18 cellular contexts compared by ENCODE assay signal in genomic region chr3:42084593-42084992, GRCh38. TPM values are rescaled to one million over a fixed set of nuclear protein-coding genes. Genes with fewer than 3 reads are reported as not detected.
DNase-seq lines count a peak whose midpoint lies in the region; ATAC-seq, FAIRE-seq and TF ChIP-seq lines count a peak whose summit lies in the region.
"Had no signal": no experiment of that assay in that cellular context is flagged by ENCODE, and none has a peak within 500 bp of the region (broad histone marks: within the 10 kb centered on the region; RNA-seq: fewer than 3 reads in every experiment).

No MANE protein-coding gene starts in this region.

- BruUV-seq in GM12878 (replicated peaks; lab: Mats Ljungman, UMichigan), result no TSS peak

- in situ Hi-C loops in GM12878 (cut with MboI), result no loop called here

- peaks cover 63% of the 10 kb centered on the region for H3K79me2 ChIP-seq in GM12878 (ENCODE audit: control insufficient read depth, insufficient read depth, low read length)

- FAIRE-seq in GM12878 (lab: Jason Lieb, UNC), result no peak

- CTCF ChIA-PET in GM12878 (lab: Yijun Ruan, JAX), result interaction anchor here (1.6 kb wide), 1 partner anchor 15 kb away, joined by 7 read pairs; no protein-coding TSS in a partner anchor

- H3K4me1 ChIP-seq in right cardiac atrium (ENCODE audit: control insufficient read depth, insufficient read depth, low read length) (peaks cover 20% of the 10 kb centered on the region), GM12878 (ENCODE audit: control insufficient read depth, insufficient read depth, low read length) (peaks cover 65% of the 10 kb centered on the region), gastroesophageal sphincter (peaks cover 15 to 78% (median 27%) of the 10 kb centered on the region in 3 donors)
- H3K4me1 ChIP-seq: BE2C had no signal

- no peak overlapping the region for H3K4me3 Mint-ChIP-seq in naive B cell
- H3K4me3 Mint-ChIP-seq: H9 had no signal

- no peak overlapping the region for H3K9ac ChIP-seq in GM12878 (ENCODE audit: control insufficient read depth, insufficient read depth, low read length)

- H3K4me2 ChIP-seq in GM12878 (ENCODE audit: control insufficient read depth, insufficient read depth), result no peak overlapping the region

- H3K27ac ChIP-seq in right cardiac atrium (ENCODE audit: low read length) (peak overlapping the region; percentile 9), GM12878 (ENCODE audit: control insufficient read depth, insufficient read depth) (peak overlapping the region; percentile 20; the same call in 1 of the 2 replicates), gastroesophageal sphincter (peak overlapping the region in 2 of 4 donors; percentile 24 to 56)

- DNase-seq in right cardiac atrium (no peak), Right ventricle myocardium superior (no peak), GM12878 (ENCODE audit: low read depth, low spot score) (no peak), naive B cell (no peak), cerebellar nuclear complex (lab: John Stamatoyannopoulos, UW) (no peak)
- DNase-seq: BE2C; CD4-positive, CD25-positive, alpha-beta regulatory T cell; COR-L47; DMS153; GF-D8; H9; NCI-H1105; NCI-H2081 treated with DMSO at 0.1 percent for 48 hours; NCI-H510A; NCI-H748 treated with DMSO at 0.1 percent for 48 hours; RPMI8226 had no signal

- no peaks in the 10 kb centered on the region for H3K9me3 Mint-ChIP-seq in naive B cell
- H3K9me3 Mint-ChIP-seq: CD4-positive, CD25-positive, alpha-beta regulatory T cell; H9 had no signal

- POLR2A ChIA-PET in GM12878 (lab: Charles Lee), result interaction anchor here (0.7 to 1.8 kb wide), 5 partner anchors 10 to 70 kb away, joined by 3 to 5 read pairs (median 4); no protein-coding TSS in a partner anchor

- no peaks in the 10 kb centered on the region for H3K27me3 ChIP-seq in right cardiac atrium (ENCODE audit: control insufficient read depth, insufficient read depth)
- H3K27me3 ChIP-seq in GM12878 (replicated peaks in 1 of 2; ENCODE audit: control insufficient read depth in 2 of 2, insufficient read depth in 2 of 2, low read length in 1 of 2), result no peaks in the 10 kb centered on the region
- H3K27me3 ChIP-seq in gastroesophageal sphincter, result no peaks in the 10 kb centered on the region
- H3K27me3 ChIP-seq: BE2C had no signal

- no peak for ATAC-seq in right cardiac atrium
- no peak for ATAC-seq in Right ventricle myocardium superior (ENCODE audit: poor library complexity)
- ATAC-seq in GM12878, result no peak
- ATAC-seq in naive B cell (ENCODE audit: low read depth in 2 of 2), result no peak
- no peak for ATAC-seq in HG03354 (IDR thresholded peaks at IDR 0.05; ENCODE audit: poor library complexity, severe bottlenecking, unreplicated experiment)
- ATAC-seq in gastroesophageal sphincter, result no peak

- peaks cover 2 to 11% of the 10 kb centered on the region in 2 experiments; a peak in 3 of 4 replicates for H3K36me3 ChIP-seq in GM12878 (ENCODE audit: control insufficient read depth in 2 of 2, insufficient read depth in 2 of 2, low read length in 1 of 2)
- peaks cover 0 to 20% of the 10 kb centered on the region in 2 donors for H3K36me3 ChIP-seq in gastroesophageal sphincter
- H3K36me3 ChIP-seq: BE2C had no signal

- SMC1A ChIA-PET in GM12878 (lab: Charles Lee; ENCODE audit: uncharacterized antibody, unreplicated experiment), result interaction anchor here (0.6 to 5.7 kb wide), 13 partner anchors 7 to 410 kb away, joined by 3 to 28 read pairs (median 4); partner anchors contain the start of gene TRAK1

- peaks cover 67 to 82% (median 79%) of the 10 kb centered on the region in 3 donors for H3K4me1 Mint-ChIP-seq in naive B cell

- no peak for TF ChIP-seq EP300 in GM12878 (IDR thresholded peaks at IDR 0.05; ENCODE audit: borderline replicate concordance in 1 of 2, control insufficient read depth in 1 of 2, low read depth in 2 of 2, low read length in 2 of 2)
- TF ChIP-seq EP300 in gastroesophageal sphincter (IDR thresholded peaks at IDR 0.05), result no peak

- H3K9me3 ChIP-seq in right cardiac atrium (ENCODE audit: control insufficient read depth, low read length) (no peaks in the 10 kb centered on the region), GM12878 (replicated peaks; ENCODE audit: control insufficient read depth, insufficient read depth, low read length) (no peaks in the 10 kb centered on the region), gastroesophageal sphincter (no peaks in the 10 kb centered on the region)
- H3K9me3 ChIP-seq: BE2C had no signal

- H3K4me3 ChIP-seq in right cardiac atrium (ENCODE audit: low read length), result no peak overlapping the region
- H3K4me3 ChIP-seq in GM12878, result no peak overlapping the region
- no peak overlapping the region for H3K4me3 ChIP-seq in gastroesophageal sphincter

- intact Hi-C loops in right cardiac atrium (cut with DNase I), result no loop called here
- intact Hi-C loops in Right ventricle myocardium superior (cut with DNase I), result no loop called here
- intact Hi-C loops in GM12878 (cut with micrococcal nuclease; ENCODE audit: unreplicated experiment), result no loop called here

- TF ChIP-seq RAD21 in GM12878 (IDR thresholded peaks at IDR 0.05; ENCODE audit: insufficient read depth, low read depth, low read length), result no peak

- peak overlapping the region in 5 of 6 donors; percentile 72 to 97 (median 80) for H3K27ac Mint-ChIP-seq in naive B cell

- H3K36me3 Mint-ChIP-seq in naive B cell, result peaks cover 10 to 15% of the 10 kb centered on the region in 2 donors

- H4K20me1 ChIP-seq in GM12878 (ENCODE audit: control insufficient read depth, insufficient read depth), result no peaks in the 10 kb centered on the region

- H3K27me3 Mint-ChIP-seq in naive B cell, result no peaks in the 10 kb centered on the region
- H3K27me3 Mint-ChIP-seq: CD4-positive, CD25-positive, alpha-beta regulatory T cell had no signal

- TF ChIP-seq POLR2A in GM12878 (IDR thresholded peaks at IDR 0.05; ENCODE audit: low read depth, low read length), result no peak
- no peak for TF ChIP-seq POLR2A in gastroesophageal sphincter (IDR thresholded peaks at IDR 0.05)

- RAD21 ChIA-PET in GM12878 (lab: Charles Lee; ENCODE audit: unreplicated experiment), result interaction anchor here (0.6 to 1.8 kb wide), 3 partner anchors 9 to 60 kb away, joined by 3 to 6 read pairs (median 4); no protein-coding TSS in a partner anchor

- TF ChIP-seq CTCF in GM12878 (IDR thresholded peaks at IDR 0.05 in 2 of 3, conservative IDR thresholded peaks at IDR 0.05 in 1 of 3; ENCODE audit: control insufficient read depth in 2 of 3, extremely low read depth in 1 of 3, insufficient read depth in 1 of 3, low read depth in 3 of 3, low read length in 3 of 3) (no peak), gastroesophageal sphincter (IDR thresholded peaks at IDR 0.05) (no peak)

- H2AFZ ChIP-seq in GM12878 (ENCODE audit: control insufficient read depth, low read depth, low read length), result no peak overlapping the region

- 69% methylated on average over 3 of the region's 3 CpGs for WGBS in right cardiac atrium
- 97% methylated on average over 3 of the region's 3 CpGs for WGBS in GM12878 (ENCODE audit: insufficient coverage, insufficient replicate concordance, low lambda C conversion rate, missing lambda C conversion rate)
- 83 to 100% methylated on average over 1 to 3 of the region's 3 CpGs for WGBS in gastroesophageal sphincter (ENCODE audit: low coverage in 1 of 2), 2 donors

TF ChIP-seq in GM12878, 131 proteins besides CTCF, POLR2A, EP300 and RAD21 (continues in another document):
- no peak for TF ChIP-seq ZNF217 (IDR thresholded peaks at IDR 0.05)
- no peak for TF ChIP-seq RUNX3 (IDR thresholded peaks at IDR 0.05; ENCODE audit: low read length)
- TF ChIP-seq GABPA (IDR thresholded peaks at IDR 0.05; ENCODE audit: low read depth), result no peak
- TF ChIP-seq KAT2A (conservative IDR thresholded peaks at IDR 0.05; ENCODE audit: control insufficient read depth, low read depth, low read length), result no peak
- no peak for TF ChIP-seq MLLT1 (IDR thresholded peaks at IDR 0.05)

RNA-seq across cellular contexts. Expression of gene TRAK1, which starts 6.6 kb away (rescaled TPM):
- 100 to 1,000 TPM; 201 to 249 (median 232) TPM for total RNA-seq in right cardiac atrium
- polyA plus RNA-seq in right cardiac atrium, result 91.7 TPM
- 273 TPM for total RNA-seq in Right ventricle myocardium superior
- total RNA-seq in GM12878 (2013; cell fraction: nucleolus; rRNA removed), result 76.4 and 80.8 TPM in 2 replicates
- 29.4 and 32.0 TPM in 2 replicates for total RNA-seq in GM12878 (2014; rRNA removed)
- total RNA-seq in GM12878 (2014; rRNA removed; fragmentation: Illumina TruSeq; extraction: Trizol), result 20.6 and 22.2 TPM in 2 replicates
- 43.1 and 46.2 TPM in 2 replicates for total RNA-seq in GM12878 (2021)
- 15.1 TPM for polyA plus RNA-seq in GM12878 (2011; ENCODE audit: low read depth)
- polyA plus RNA-seq in GM12878 (2011; rRNA removed), result 18.7 and 25.2 TPM in 2 replicates
- polyA plus RNA-seq in GM12878 (2011; cell fraction: cytosol; rRNA removed), result 22.7 and 26.2 TPM in 2 replicates
- polyA plus RNA-seq in GM12878 (2011; cell fraction: nucleus; rRNA removed), result 49.2 and 51.0 TPM in 2 replicates
- 23.0 and 27.8 TPM in 2 replicates for polyA plus RNA-seq in GM12878 (2012)
- polyA plus RNA-seq in GM12878 (2014; fragmentation: Illumina TruSeq; extraction: Trizol), result 23.9 and 28.3 TPM in 2 replicates
- polyA plus RNA-seq in GM12878 (2014; fragmentation: Nextera tagmentation; extraction: Ambion mirVana), result 1 to 10 TPM; 6.6 to 6.7 TPM
- polyA plus RNA-seq in GM12878 (2014; rRNA removed), result 32.1 and 32.3 TPM in 2 replicates
- 1 to 10 TPM; 7.2 to 9.8 TPM for polyA plus RNA-seq in GM12878 (2016; fragmentation: Nextera tagmentation; extraction: Ambion mirVana)
- 44.9 and 47.8 TPM in 2 replicates for polyA minus RNA-seq in GM12878 (2011; rRNA and poly(A)+ RNA removed)
- 14.8 and 17.8 TPM in 2 replicates for polyA minus RNA-seq in GM12878 (2011; cell fraction: cytosol; rRNA and poly(A)+ RNA removed)
- polyA minus RNA-seq in GM12878 (2011; cell fraction: nucleus; rRNA and poly(A)+ RNA removed), result 40.6 and 63.4 TPM in 2 replicates
- 10 to 100 TPM; 20.5 to 54.1 (median 28.4) TPM for polyA plus RNA-seq in naive B cell (ENCODE audit: low read depth in 6 of 6)
- 10 to 100 TPM; 37.4 to 89.5 (median 53.0) TPM for total RNA-seq in gastroesophageal sphincter
